Comparison of ENCODE assay signal across 23 cellular contexts in the genomic region with DNA sequence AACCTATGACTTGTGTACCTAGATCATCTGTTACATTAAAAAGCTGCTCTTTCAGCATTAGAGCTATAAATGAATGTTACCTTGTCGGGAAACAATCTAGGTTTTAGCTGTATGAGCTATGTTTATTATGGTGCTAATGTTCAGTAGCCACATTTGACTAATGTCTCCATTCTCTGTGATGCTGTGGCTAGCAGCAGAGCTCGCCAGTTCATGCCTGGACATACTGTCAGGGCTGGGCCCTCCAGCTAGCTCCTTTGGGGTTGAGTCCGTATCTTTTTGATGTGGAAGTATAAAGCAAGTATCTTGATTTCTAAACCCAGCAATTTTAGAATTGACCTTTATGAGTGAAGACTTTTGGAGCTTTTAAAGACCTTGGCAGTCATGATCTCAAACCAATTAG. TPM values are rescaled to one million over a fixed set of nuclear protein-coding genes. Genes with fewer than 3 reads are reported as not detected.
DNase-seq lines count a peak whose midpoint lies in the region; ATAC-seq and TF ChIP-seq lines count a peak whose summit lies in the region.
"Had no signal": no experiment of that assay in that cellular context is flagged by ENCODE, and none has a peak within 500 bp of the region (broad histone marks: within the 10 kb centered on the region; RNA-seq: fewer than 3 reads in every experiment).

No MANE protein-coding gene starts in this region.

- H2BK15ac ChIP-seq in H9 (ENCODE audit: low read depth, low read length) = no peak overlapping the region
- H2BK15ac ChIP-seq in neuronal stem cell (ENCODE audit: low read length) = no peak overlapping the region

- no peak overlapping the region for H4K5ac ChIP-seq in H9 (ENCODE audit: insufficient read length, low read depth, low read length)

- H3K4ac ChIP-seq in H9 (ENCODE audit: low read depth, low read length) = no peak overlapping the region
- H3K4ac ChIP-seq in neuronal stem cell (ENCODE audit: low read length) = no peak overlapping the region

- H2AFZ ChIP-seq in H9 (ENCODE audit: low read length) (no peak overlapping the region), neuronal stem cell (ENCODE audit: low read length) (no peak overlapping the region)
- H2AFZ ChIP-seq: PC-9 had no signal

- no peaks in the 10 kb centered on the region for H4K20me1 ChIP-seq in H9 (ENCODE audit: control insufficient read depth, insufficient read depth, insufficient read length)

- H3K9me3 ChIP-seq in CD4-positive, alpha-beta T cell (ENCODE audit: control insufficient read depth, low read length) = no peaks in the 10 kb centered on the region
- H3K9me3 ChIP-seq in H9 (ENCODE audit: control insufficient read depth, low read depth, low read length) = no peaks in the 10 kb centered on the region
- H3K9me3 ChIP-seq in ectodermal cell (ENCODE audit: control insufficient read depth, low read length) = no peaks in the 10 kb centered on the region
- no peaks in the 10 kb centered on the region for H3K9me3 ChIP-seq in neuronal stem cell (replicated peaks in 1 of 2; ENCODE audit: control insufficient read depth in 2 of 2, insufficient read depth in 1 of 2, low read depth in 1 of 2, low read length in 2 of 2)
- H3K9me3 ChIP-seq: MG63, SJCRH30 had no signal

- no peak overlapping the region for H3K18ac ChIP-seq in H9 (ENCODE audit: insufficient read length, low read depth, low read length)
- no peak overlapping the region for H3K18ac ChIP-seq in neuronal stem cell (ENCODE audit: low read length)

- H3K14ac ChIP-seq in H9 (ENCODE audit: insufficient read depth, low read length) (no peak overlapping the region), neuronal stem cell (ENCODE audit: low read length) (no peak overlapping the region)

- H4K8ac ChIP-seq in H9 (replicated peaks; ENCODE audit: insufficient read length, low read depth, low read length) (no peak overlapping the region), neuronal stem cell (ENCODE audit: low read depth, low read length) (no peak overlapping the region)

- H4K91ac ChIP-seq in H9 (ENCODE audit: insufficient read length, low read depth, low read length) (no peak overlapping the region), neuronal stem cell (ENCODE audit: low read depth, low read length, poor library complexity) (no peak overlapping the region)

- no peaks in the 10 kb centered on the region for H3K4me1 Mint-ChIP-seq in CD4-positive, alpha-beta T cell (ENCODE audit: low read depth)
- no peaks in the 10 kb centered on the region for H3K4me1 Mint-ChIP-seq in H9
- no peaks in the 10 kb centered on the region for H3K4me1 Mint-ChIP-seq in activated CD4-positive, alpha-beta T cell treated with anti-CD3 and anti-CD28 coated beads for 36 hours

- no peaks in the 10 kb centered on the region for H3K79me2 ChIP-seq in H9 (ENCODE audit: insufficient read depth, low read length)

- H3K4me3 Mint-ChIP-seq in CD4-positive, alpha-beta T cell = no peak overlapping the region
- H3K4me3 Mint-ChIP-seq in H9 = no peak overlapping the region
- H3K4me3 Mint-ChIP-seq in activated CD4-positive, alpha-beta T cell treated with anti-CD3 and anti-CD28 coated beads for 36 hours = no peak overlapping the region

- no peak overlapping the region for H2AK5ac ChIP-seq in H9 (ENCODE audit: insufficient read length, low read length)
- no peak overlapping the region for H2AK5ac ChIP-seq in neuronal stem cell (ENCODE audit: low read depth, low read length)

- no peak overlapping the region for H3K56ac ChIP-seq in H9 (ENCODE audit: insufficient read length, low read depth, low read length)

- no peak overlapping the region for H3K4me2 ChIP-seq in H9 (ENCODE audit: insufficient read depth, insufficient read length, low read length)
- H3K4me2 ChIP-seq in neuronal stem cell (ENCODE audit: insufficient read depth, low read length, poor library complexity, severe bottlenecking) = no peak overlapping the region
- H3K4me2 ChIP-seq: PC-9 had no signal

- H2BK120ac ChIP-seq in H9 (ENCODE audit: low read depth, low read length, poor library complexity, severe bottlenecking) (no peak overlapping the region), neuronal stem cell (ENCODE audit: low read depth, low read length) (no peak overlapping the region)

- peaks cover 62% of the 10 kb centered on the region for H3K36me3 Mint-ChIP-seq in CD4-positive, alpha-beta T cell (ENCODE audit: low read depth)
- peaks cover 27 to 82% (median 51%) of the 10 kb centered on the region in 3 experiments; a peak in 6 of 7 replicates for H3K36me3 Mint-ChIP-seq in H9 (ENCODE audit: insufficient read depth in 1 of 3, low read depth in 3 of 3)
- peaks cover 41% of the 10 kb centered on the region for H3K36me3 Mint-ChIP-seq in activated CD4-positive, alpha-beta T cell treated with anti-CD3 and anti-CD28 coated beads for 36 hours (ENCODE audit: low read depth)

- no peaks in the 10 kb centered on the region for H3K23me2 ChIP-seq in H9 (ENCODE audit: insufficient read length, low read depth, low read length, poor library complexity, severe bottlenecking)

- H2BK20ac ChIP-seq in H9 (ENCODE audit: low read depth, low read length, poor library complexity, severe bottlenecking) = no peak overlapping the region

- no peak overlapping the region for H3K4me3 ChIP-seq in ectodermal cell (ENCODE audit: insufficient read depth, low read depth, low read length)
- no peak overlapping the region for H3K4me3 ChIP-seq in neuronal stem cell (ENCODE audit: low read length in 2 of 2)
- H3K4me3 ChIP-seq: MG63, PC-9, SJCRH30 had no signal

- intact Hi-C loops in CD4-positive, alpha-beta T cell (cut with DNase I, micrococcal nuclease) = no loop called here
- intact Hi-C loops in activated CD4-positive, alpha-beta T cell treated with anti-CD3 and anti-CD28 coated beads for 36 hours (cut with DNase I, micrococcal nuclease) = no loop called here

- H3K9ac ChIP-seq in H9 (ENCODE audit: extremely low read depth, insufficient read length, low read length) = no peak overlapping the region
- H3K9ac ChIP-seq in neuronal stem cell (ENCODE audit: low read depth, low read length, poor library complexity) = no peak overlapping the region

- H3T11ph ChIP-seq in H9 (ENCODE audit: low read length) = no peak overlapping the region

- no peaks in the 10 kb centered on the region for H3K9me3 Mint-ChIP-seq in CD4-positive, alpha-beta T cell
- H3K9me3 Mint-ChIP-seq in H9 = no peaks in the 10 kb centered on the region
- H3K9me3 Mint-ChIP-seq in activated CD4-positive, alpha-beta T cell treated with anti-CD3 and anti-CD28 coated beads for 36 hours (ENCODE audit: low read depth) = no peaks in the 10 kb centered on the region

- H3K4me1 ChIP-seq in H9 (ENCODE audit: insufficient read depth, low read length) (no peaks in the 10 kb centered on the region), ectodermal cell (ENCODE audit: control insufficient read depth, insufficient read depth, low read length) (no peaks in the 10 kb centered on the region), neuronal stem cell (ENCODE audit: control insufficient read depth in 2 of 2, insufficient read depth in 1 of 2, low read depth in 1 of 2, low read length in 2 of 2) (no peaks in the 10 kb centered on the region)
- H3K4me1 ChIP-seq: SJCRH30 had no signal

- no peak overlapping the region for H3K23ac ChIP-seq in H9 (ENCODE audit: insufficient read length, low read depth, low read length)
- H3K23ac ChIP-seq in neuronal stem cell (ENCODE audit: low read depth, low read length, poor library complexity) = no peak overlapping the region

- CTCF ChIA-PET in CD4-positive, alpha-beta T cell (lab: Charles Lee) = no interaction called here
- CTCF ChIA-PET in activated CD4-positive, alpha-beta T cell treated with anti-CD3 and anti-CD28 coated beads for 36 hours (lab: Charles Lee) = interaction anchor here (1.7 kb wide), 1 partner anchor 19 kb away, joined by 6 read pairs; no protein-coding TSS in a partner anchor

- H3K27ac Mint-ChIP-seq in CD4-positive, alpha-beta T cell = peak overlapping the region; percentile 50
- H3K27ac Mint-ChIP-seq in H9 = peak overlapping the region in 2 of 3 experiments; percentile 44 to 83; a peak in 3 of 7 replicates
- no peak overlapping the region for H3K27ac Mint-ChIP-seq in activated CD4-positive, alpha-beta T cell treated with anti-CD3 and anti-CD28 coated beads for 36 hours

- H2BK12ac ChIP-seq in H9 (ENCODE audit: insufficient read length, low read depth, low read length) (no peak overlapping the region), neuronal stem cell (ENCODE audit: low read length) (no peak overlapping the region)

- H3K79me1 ChIP-seq in H9 (ENCODE audit: insufficient read depth, low read depth, low read length, poor library complexity, severe bottlenecking) = no peaks in the 10 kb centered on the region
- no peaks in the 10 kb centered on the region for H3K79me1 ChIP-seq in neuronal stem cell (ENCODE audit: low read depth, low read length)

- H3K27me3 ChIP-seq in CD4-positive, alpha-beta T cell (ENCODE audit: control insufficient read depth, insufficient read depth, low read length) = no peaks in the 10 kb centered on the region
- no peaks in the 10 kb centered on the region for H3K27me3 ChIP-seq in H9 (ENCODE audit: insufficient read depth, low read length)
- no peaks in the 10 kb centered on the region for H3K27me3 ChIP-seq in ectodermal cell (ENCODE audit: control insufficient read depth, insufficient read depth, low read length, poor library complexity, severe bottlenecking)
- no peaks in the 10 kb centered on the region for H3K27me3 ChIP-seq in neuronal stem cell (ENCODE audit: control insufficient read depth in 3 of 3, insufficient read depth in 3 of 3, low read depth in 1 of 3, low read length in 3 of 3)
- H3K27me3 ChIP-seq: MG63, SJCRH30 had no signal

- DNase-seq in CD4-positive, alpha-beta T cell = no peak
- no peak for DNase-seq in H9
- DNase-seq in neuronal stem cell (ENCODE audit: low spot score) = no peak
- no peak for DNase-seq in COLO829 (ENCODE audit: low spot score)
- no peak for DNase-seq in activated CD4-positive, alpha-beta T cell treated with anti-CD3 and anti-CD28 coated beads for 36 hours
- no peak for DNase-seq in DMS 273 (lab: John Stamatoyannopoulos, UW; ENCODE audit: unreplicated experiment)
- DNase-seq: COR-L47, KBM-7, MG63, NCI-H1105 treated with DMSO at 0.1 percent for 48 hours, NCI-H146, NCI-H2029, NCI-H2227 treated with DMSO at 0.1 percent for 48 hours, NCI-H526 treated with DMSO at 0.1 percent for 48 hours, PC-9, SJCRH30 had no signal

- POLR2A ChIA-PET in CD4-positive, alpha-beta T cell (lab: Charles Lee) = no interaction called here
- POLR2A ChIA-PET in activated CD4-positive, alpha-beta T cell treated with anti-CD3 and anti-CD28 coated beads for 36 hours (lab: Charles Lee) = no interaction called here

- WGBS in H9 (ENCODE audit: extremely low coverage, insufficient read length, low lambda C conversion rate) = no CpG with 5 or more reads among the region's 3 CpGs
- WGBS in ectodermal cell, 2 experiments = 93 to 98% methylated on average over 3 of the region's 3 CpGs
- WGBS in neuronal stem cell (ENCODE audit: extremely low coverage in 2 of 2, insufficient read length in 2 of 2, insufficient replicate concordance in 1 of 2), 2 donors = no CpG with 5 or more reads among the region's 3 CpGs

- no peaks in the 10 kb centered on the region for H3K27me3 Mint-ChIP-seq in CD4-positive, alpha-beta T cell
- H3K27me3 Mint-ChIP-seq in H9 (ENCODE audit: low read depth) = no peaks in the 10 kb centered on the region
- no peaks in the 10 kb centered on the region for H3K27me3 Mint-ChIP-seq in activated CD4-positive, alpha-beta T cell treated with anti-CD3 and anti-CD28 coated beads for 36 hours

- H2BK5ac ChIP-seq in H9 (ENCODE audit: insufficient read length, low read length) (no peak overlapping the region), neuronal stem cell (ENCODE audit: low read length) (no peak overlapping the region)

- no peak overlapping the region for H3K27ac ChIP-seq in CD4-positive, alpha-beta T cell (ENCODE audit: low read depth, low read length)
- H3K27ac ChIP-seq in H9 (ENCODE audit: insufficient read length, low read depth, low read length) (no peak overlapping the region), ectodermal cell (ENCODE audit: insufficient read depth, low read depth, low read length, poor library complexity, severe bottlenecking) (peak overlapping the region; percentile 63), neuronal stem cell (replicated peaks; ENCODE audit: low read length) (peak overlapping the region; percentile 43)
- H3K27ac ChIP-seq: PC-9, SJCRH30 had no signal

- peaks cover 24% of the 10 kb centered on the region for H3K36me3 ChIP-seq in ectodermal cell (ENCODE audit: control insufficient read depth, insufficient read depth, low read length)
- H3K36me3 ChIP-seq in neuronal stem cell (replicated peaks in 1 of 2; ENCODE audit: control insufficient read depth in 2 of 2, insufficient read depth in 2 of 2, low read length in 2 of 2) = peaks cover 25 to 61% of the 10 kb centered on the region in 2 donors

- ATAC-seq in CD4-positive, alpha-beta T cell (ENCODE audit: poor library complexity) = no peak
- no peak for ATAC-seq in activated CD4-positive, alpha-beta T cell treated with anti-CD3 and anti-CD28 coated beads for 36 hours
- ATAC-seq: Right ventricle myocardium inferior, SK-N-SH treated with all-trans-retinoic acid at 6 μM for 48 hours had no signal

- no peak for TF ChIP-seq CTCF in CD4-positive, alpha-beta T cell (IDR thresholded peaks at IDR 0.05)
- TF ChIP-seq CTCF in H9 (conservative IDR thresholded peaks at IDR 0.05) = no peak

RNA-seq across cellular contexts. Expression of a gene that starts 36.1 kb away (rescaled TPM):
- 1 to 10 TPM; 1.3 to 1.5 TPM for total RNA-seq in CD4-positive, alpha-beta T cell
- total RNA-seq in H9 (2021) = 181 and 185 TPM in 2 replicates
- polyA plus RNA-seq in ectodermal cell (2013, experiment 1 of 4) = 46.0 TPM
- polyA plus RNA-seq in ectodermal cell (2013, experiment 2 of 4) = 43.1 TPM
- polyA plus RNA-seq in ectodermal cell (2013, experiment 3 of 4) = 35.6 TPM
- polyA plus RNA-seq in ectodermal cell (2013, experiment 4 of 4) = 40.3 TPM
- polyA plus RNA-seq in neuronal stem cell (2013, experiment 1 of 2) = 74.0 TPM
- polyA plus RNA-seq in neuronal stem cell (2013, experiment 2 of 2) = 77.3 TPM
- total RNA-seq in activated CD4-positive, alpha-beta T cell treated with anti-CD3 and anti-CD28 coated beads for 36 hours = 1 to 10 TPM; 4.1 to 5.3 TPM
- total RNA-seq: A172, HT-29, NCI-H460, RPMI7951 had no signal

RNA-seq across cellular contexts. Expression of a gene that starts 41.2 kb away (rescaled TPM):
- total RNA-seq in CD4-positive, alpha-beta T cell = 10 to 100 TPM; 60.2 to 66.3 TPM
- 124 and 140 TPM in 2 replicates for total RNA-seq in H9 (2021)
- 129 TPM for polyA plus RNA-seq in ectodermal cell (2013, experiment 1 of 4)
- 131 TPM for polyA plus RNA-seq in ectodermal cell (2013, experiment 2 of 4)
- 114 TPM for polyA plus RNA-seq in ectodermal cell (2013, experiment 3 of 4)
- 124 TPM for polyA plus RNA-seq in ectodermal cell (2013, experiment 4 of 4)
- polyA plus RNA-seq in neuronal stem cell (2013, experiment 1 of 2) = 120 TPM
- 120 TPM for polyA plus RNA-seq in neuronal stem cell (2013, experiment 2 of 2)
- 100 to 1,000 TPM; 136 to 152 TPM for total RNA-seq in activated CD4-positive, alpha-beta T cell treated with anti-CD3 and anti-CD28 coated beads for 36 hours

Comparison
In these comparisons a context has a peak if more than half of its experiments do, and no peak if none do; other contexts are left out.
1. H3K27ac ChIP-seq: peak in ectodermal cell (single experiment) and neuronal stem cell (single experiment); none in CD4-positive, alpha-beta T cell (single experiment) and H9 (single experiment).
2. RNA of a gene that starts 36.1 kb away (total RNA-seq): 181 to 185 TPM in H9; 4.1 to 5.3 TPM in activated CD4-positive, alpha-beta T cell treated with anti-CD3 and anti-CD28 coated beads for 36 hours and 1.3 to 1.5 TPM in CD4-positive, alpha-beta T cell; every median in the first group is over 10 times any median in the second.